Comparison of ENCODE assay signal across 9 cellular contexts in genomic region chr5:163357636-163358035, GRCh38.
"Had no signal": no experiment of that assay in that cellular context is flagged by ENCODE, and none has a peak within 500 bp of the region (broad histone marks: within the 10 kb centered on the region; RNA-seq: fewer than 3 reads in every experiment).

No MANE protein-coding gene starts in this region.

- H2AFZ ChIP-seq: GM23248 had no signal

- ATAC-seq: HCT116, HepG2, K562 had no signal

- H3K36me3 ChIP-seq: HAP-1 had no signal

- DNase-seq: GM23248, GOT3, H7, HFFc6 had no signal

- H3K9ac ChIP-seq: GM23248 had no signal

- H3K27ac ChIP-seq: GM23248, HL-60 had no signal

- H3K9me3 ChIP-seq: HAP-1 had no signal

- FAIRE-seq: HepG2, K562 had no signal

- H3K4me3 ChIP-seq: GM23248, HAP-1, K562 had no signal
